Comparison of ENCODE assay signal across 20 cellular contexts in genomic region chr17:8020776-8021564, GRCh38. TPM values are rescaled to one million over a fixed set of nuclear protein-coding genes. Genes with fewer than 3 reads are reported as not detected.
"Had no signal": no experiment of that assay in that cellular context is flagged by ENCODE, and none has a peak within 500 bp of the region (broad histone marks: within the 10 kb centered on the region; RNA-seq: fewer than 3 reads in every experiment).

No MANE protein-coding gene starts in this region.

- H3K36me3 ChIP-seq: breast epithelium, heart left ventricle, upper lobe of left lung had no signal

- H3K4me3 ChIP-seq: breast epithelium, dorsolateral prefrontal cortex, heart left ventricle, upper lobe of left lung had no signal

- H3K27ac Mint-ChIP-seq: endodermal cell; memory B cell; progenitor cell of endocrine pancreas; stimulated activated naive CD8-positive, alpha-beta T cell treated with anti-CD3 and anti-CD28 coated beads, Interleukin-15, Interleukin-2, amounts not matched to agents 100 ng/mL and 50 ng/mL, for 24 hours; T-cell had no signal

- H3K27me3 ChIP-seq: breast epithelium had no signal

- DNase-seq: activated CD4-positive, alpha-beta T cell treated with anti-CD3 and anti-CD28 coated beads, Interleukin-2, amount 50 U/mL, for 1 hour; activated CD8-positive, alpha-beta memory T cell treated with anti-CD3 and anti-CD28 coated beads for 24 hours; activated naive CD4-positive, alpha-beta T cell treated with Interleukin-2 at 50 U/mL for 16 hours; anterior cingulate cortex; endodermal cell; heart left ventricle; naive thymus-derived CD8-positive, alpha-beta T cell; right cardiac atrium; T-helper 9 cell; upper lobe of left lung had no signal

- H3K27ac ChIP-seq: dorsolateral prefrontal cortex had no signal

- H3K36me3 Mint-ChIP-seq: memory B cell; naive thymus-derived CD8-positive, alpha-beta T cell; T-cell had no signal

- ATAC-seq: activated CD4-positive, CD25-positive, alpha-beta regulatory T cell treated with anti-CD3 and anti-CD28 coated beads, Interleukin-2, amount 50 U/mL, for 24 hours; heart left ventricle; naive thymus-derived CD8-positive, alpha-beta T cell; right cardiac atrium; T-cell had no signal

- H3K9me3 Mint-ChIP-seq: endodermal cell; memory B cell; naive thymus-derived CD8-positive, alpha-beta T cell; stimulated activated naive CD8-positive, alpha-beta T cell treated with anti-CD3 and anti-CD28 coated beads, Interleukin-15, Interleukin-2, amounts not matched to agents 100 ng/mL and 50 ng/mL, for 24 hours; T-cell had no signal

- H3K9me3 ChIP-seq: breast epithelium, heart left ventricle, upper lobe of left lung had no signal

- H3K4me3 Mint-ChIP-seq: endodermal cell; memory B cell; naive thymus-derived CD8-positive, alpha-beta T cell; stimulated activated naive CD8-positive, alpha-beta T cell treated with anti-CD3 and anti-CD28 coated beads, Interleukin-15, Interleukin-2, amounts not matched to agents 100 ng/mL and 50 ng/mL, for 24 hours; T-cell had no signal

- FAIRE-seq: frontal cortex had no signal

RNA-seq across cellular contexts. Expression of gene ALOX15B, which starts 17.9 kb away (rescaled TPM):
- total RNA-seq: endodermal cell; naive thymus-derived CD8-positive, alpha-beta T cell; progenitor cell of endocrine pancreas; temporal lobe had no signal
- polyA plus RNA-seq: naive thymus-derived CD8-positive, alpha-beta T cell had no signal

RNA-seq across cellular contexts. Expression of gene GUCY2D, which starts 18.6 kb away (rescaled TPM):
- total RNA-seq: epithelial cell of proximal tubule; heart left ventricle; naive thymus-derived CD8-positive, alpha-beta T cell; progenitor cell of endocrine pancreas had no signal
